ENCODE assay signal across 16 cellular contexts in the genomic region with DNA sequence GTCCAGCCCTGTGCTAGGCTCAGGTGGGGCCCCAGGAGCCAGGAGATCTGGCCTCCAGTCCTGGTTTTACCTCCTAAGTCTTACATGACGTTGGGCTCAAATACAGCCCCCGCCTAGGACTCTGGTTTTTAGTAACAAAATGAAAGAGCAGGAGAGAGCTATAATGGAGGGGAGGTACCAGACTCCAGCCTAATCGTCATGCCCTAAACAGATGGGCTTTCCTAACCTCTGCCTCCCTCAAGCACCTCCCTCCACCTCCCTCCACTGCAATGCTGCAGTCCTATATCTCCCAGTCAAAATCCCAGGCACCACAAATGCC. TPM values are rescaled to one million over a fixed set of nuclear protein-coding genes. Genes with fewer than 3 reads are reported as not detected.
"Had no signal": no experiment of that assay in that cellular context is flagged by ENCODE, and none has a peak within 500 bp of the region (broad histone marks: within the 10 kb centered on the region; RNA-seq: fewer than 3 reads in every experiment).

No MANE protein-coding gene starts in this region.

- H3K36me3 ChIP-seq: heart right ventricle, transverse colon had no signal

- H3K27ac Mint-ChIP-seq: activated CD8-positive, alpha-beta T cell treated with anti-CD3 and anti-CD28 coated beads, Interleukin-2, amount 10 ng/mL, durations not matched to agents 7 days and 5 days; activated naive CD4-positive, alpha-beta T cell treated with anti-CD3 and anti-CD28 coated beads for 36 hours; natural killer cell; progenitor cell of endocrine pancreas had no signal

- H3K27ac ChIP-seq: coronary artery, heart right ventricle, transverse colon had no signal

- H3K9me3 ChIP-seq: heart right ventricle, mucosa of descending colon, transverse colon had no signal

- ATAC-seq: activated CD8-positive, alpha-beta T cell treated with anti-CD3 and anti-CD28 coated beads, Interleukin-2, amount 10 ng/mL, durations not matched to agents 7 days and 5 days; heart right ventricle; mucosa of descending colon; natural killer cell; right cardiac atrium had no signal

- H3K9me3 Mint-ChIP-seq: activated naive CD4-positive, alpha-beta T cell treated with anti-CD3 and anti-CD28 coated beads for 36 hours; natural killer cell had no signal

- H3K36me3 Mint-ChIP-seq: natural killer cell had no signal

- DNase-seq: activated CD4-positive, alpha-beta T cell treated with anti-CD3 and anti-CD28 coated beads for 4 hours; activated CD8-positive, alpha-beta T cell treated with anti-CD3 and anti-CD28 coated beads, Interleukin-2, amount 10 ng/mL, durations not matched to agents 7 days and 5 days; activated naive CD4-positive, alpha-beta T cell treated with anti-CD3 and anti-CD28 coated beads for 36 hours; caudate nucleus; effector CD8-positive, alpha-beta T cell; heart right ventricle; mammary epithelial cell; mucosa of descending colon; natural killer cell; occipital lobe; right cardiac atrium; small intestine; substantia nigra; transverse colon had no signal

- H3K4me3 ChIP-seq: coronary artery, heart right ventricle, mucosa of descending colon, transverse colon had no signal

- H3K4me3 Mint-ChIP-seq: activated CD8-positive, alpha-beta T cell treated with anti-CD3 and anti-CD28 coated beads, Interleukin-2, amount 10 ng/mL, durations not matched to agents 7 days and 5 days; activated naive CD4-positive, alpha-beta T cell treated with anti-CD3 and anti-CD28 coated beads for 36 hours; natural killer cell had no signal

- H3K27me3 Mint-ChIP-seq: progenitor cell of endocrine pancreas had no signal

RNA-seq across cellular contexts. Expression of gene TTC39A, which starts 28.6 kb away (rescaled TPM):
- total RNA-seq: activated CD8-positive, alpha-beta T cell treated with anti-CD3 and anti-CD28 coated beads, Interleukin-2, amount 10 ng/mL, durations not matched to agents 7 days and 5 days; activated naive CD4-positive, alpha-beta T cell treated with anti-CD3 and anti-CD28 coated beads for 36 hours had no signal
